17 cellular contexts compared by ENCODE assay signal in the genomic region with DNA sequence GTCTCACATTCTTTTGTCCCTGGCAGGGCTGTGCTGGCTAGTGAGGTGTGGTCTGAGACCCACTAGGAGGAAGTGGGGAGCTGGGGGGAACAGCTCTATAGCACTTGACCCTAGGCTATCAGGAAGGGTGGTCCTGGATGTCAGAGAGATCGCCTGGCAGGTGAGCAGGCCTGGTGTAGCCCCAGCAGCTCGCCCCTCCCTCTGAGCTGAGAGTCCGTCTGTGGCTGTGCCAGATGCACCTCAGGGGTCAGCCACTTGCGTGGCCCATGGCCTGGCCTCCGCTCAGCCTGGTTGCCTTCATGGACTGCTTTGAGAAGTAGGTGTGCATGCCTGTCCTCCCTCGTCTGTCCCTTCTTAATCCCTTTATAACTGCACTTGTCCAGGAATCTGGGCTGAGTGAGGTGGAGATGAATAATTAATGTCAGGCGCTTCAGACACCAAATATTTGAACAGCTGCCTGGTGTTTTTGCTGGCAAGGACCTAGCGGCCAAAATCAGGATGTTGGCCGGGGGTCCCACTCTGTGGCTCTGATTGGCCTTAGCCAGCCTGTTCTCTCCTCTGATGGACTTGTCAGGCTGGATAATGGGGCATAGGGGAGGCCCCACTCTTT. TPM values are rescaled to one million over a fixed set of nuclear protein-coding genes. Genes with fewer than 3 reads are reported as not detected.
DNase-seq lines count a peak whose midpoint lies in the region; ATAC-seq and TF ChIP-seq lines count a peak whose summit lies in the region.
"Had no signal": no experiment of that assay in that cellular context is flagged by ENCODE, and none has a peak within 500 bp of the region (broad histone marks: within the 10 kb centered on the region; RNA-seq: fewer than 3 reads in every experiment).

No MANE protein-coding gene starts in this region.

- H4K20me1 ChIP-seq in hepatocyte (ENCODE audit: insufficient read depth, poor library complexity, severe bottlenecking), result no peaks in the 10 kb centered on the region

- H3K4me1 ChIP-seq in left ventricle myocardium inferior (peaks cover 66% of the 10 kb centered on the region), hepatocyte (ENCODE audit: insufficient read depth) (no peaks in the 10 kb centered on the region), transverse colon (peaks cover 0 to 43% (median 9%) of the 10 kb centered on the region in 4 donors), thyroid gland (no peaks in the 10 kb centered on the region)

- no peak for TF ChIP-seq EP300 in transverse colon (IDR thresholded peaks at IDR 0.05; ENCODE audit: low read depth)

- TF ChIP-seq POLR2A in transverse colon (IDR thresholded peaks at IDR 0.05) (no peak), thyroid gland (IDR thresholded peaks at IDR 0.05) (no peak)

- H3K36me3 ChIP-seq in left ventricle myocardium inferior, result peaks cover 98% of the 10 kb centered on the region
- no peaks in the 10 kb centered on the region for H3K36me3 ChIP-seq in hepatocyte (replicated peaks; ENCODE audit: insufficient read depth, low read depth)
- no peaks in the 10 kb centered on the region for H3K36me3 ChIP-seq in transverse colon
- peaks cover 50 to 67% of the 10 kb centered on the region in 2 donors for H3K36me3 ChIP-seq in thyroid gland

- no peak overlapping the region for H3K4me3 ChIP-seq in left ventricle myocardium inferior
- H3K4me3 ChIP-seq in hepatocyte, result no peak overlapping the region
- H3K4me3 ChIP-seq in transverse colon, result no peak overlapping the region
- no peak overlapping the region for H3K4me3 ChIP-seq in thyroid gland (replicated peaks in 1 of 3)
- H3K4me3 ChIP-seq: coronary artery, heart left ventricle, stomach had no signal

- H3K9me3 ChIP-seq in left ventricle myocardium inferior (replicated peaks) (no peaks in the 10 kb centered on the region), hepatocyte (ENCODE audit: low read depth) (no peaks in the 10 kb centered on the region), transverse colon (no peaks in the 10 kb centered on the region), thyroid gland (no peaks in the 10 kb centered on the region)
- H3K9me3 ChIP-seq: heart left ventricle, stomach had no signal

- DNase-seq in left ventricle myocardium inferior (no peak), Right ventricle myocardium inferior (ENCODE audit: missing footprints) (no peak), SHP77 treated with DMSO at 0.1 percent for 48 hours (lab: John Stamatoyannopoulos, UW) (peak; percentile 86), hepatocyte (ENCODE audit: low spot score) (no peak), transverse colon (no peak), thyroid gland (no peak)
- DNase-seq: activated CD4-positive, alpha-beta T cell treated with anti-CD3 and anti-CD28 coated beads for 1 hour; activated T-cell treated with anti-CD3 and anti-CD28 coated beads for 4 hours; erythroblast; heart left ventricle; kidney glomerular epithelial cell; RPMI8226; stomach had no signal

- intact Hi-C loops in left ventricle myocardium inferior (cut with micrococcal nuclease) (no loop called here), Right ventricle myocardium inferior (cut with DNase I) (no loop called here), transverse colon (cut with DNase I; ENCODE audit: low total_unique reads) (no loop called here), thyroid gland (cut with DNase I) (no loop called here)

- in situ Hi-C loops in transverse colon (cut with MboI; ENCODE audit: low pct_ligation_motif_present in 1 of 4, low pct_unique_long_range_greater_than_20kb in 1 of 4, low sequenced_read_pairs in 3 of 4), result no loop called here

- no peaks in the 10 kb centered on the region for H3K9me2 ChIP-seq in hepatocyte (replicated peaks; ENCODE audit: insufficient read depth)

- TF ChIP-seq CTCF in left ventricle myocardium inferior (IDR thresholded peaks at IDR 0.05; ENCODE audit: borderline replicate concordance) (no peak), hepatocyte (IDR thresholded peaks at IDR 0.05; ENCODE audit: poor library complexity) (no peak), transverse colon (IDR thresholded peaks at IDR 0.05) (no peak), thyroid gland (IDR thresholded peaks at IDR 0.05) (no peak)

- H2AFZ ChIP-seq in hepatocyte, result no peak overlapping the region

- no peak for ATAC-seq in Right ventricle myocardium inferior
- ATAC-seq in GM21619 (IDR thresholded peaks at IDR 0.05; ENCODE audit: unreplicated experiment), result no peak
- no peak for ATAC-seq in HG02973 (IDR thresholded peaks at IDR 0.05; ENCODE audit: unreplicated experiment)

- no peak overlapping the region for H3K4me2 ChIP-seq in hepatocyte

- H3K79me2 ChIP-seq in hepatocyte, result no peaks in the 10 kb centered on the region

- H3K27me3 ChIP-seq in left ventricle myocardium inferior (ENCODE audit: low read depth) (no peaks in the 10 kb centered on the region), hepatocyte (no peaks in the 10 kb centered on the region), transverse colon (no peaks in the 10 kb centered on the region), thyroid gland (no peaks in the 10 kb centered on the region)
- H3K27me3 ChIP-seq: heart left ventricle, stomach had no signal

- H3K27ac ChIP-seq in left ventricle myocardium inferior (replicated peaks) (peak overlapping the region; percentile 59), hepatocyte (peak overlapping the region; percentile 55), transverse colon (peak overlapping the region in 3 of 4 donors; percentile 73 to 89 (median 80)), thyroid gland (no peak overlapping the region)
- H3K27ac ChIP-seq: coronary artery had no signal

- WGBS in hepatocyte (ENCODE audit: low lambda C conversion rate, missing lambda C conversion rate), result 74% methylated on average over 9 of the region's 9 CpGs
- 64 to 79% methylated on average over 4 to 9 of the region's 9 CpGs for WGBS in transverse colon (ENCODE audit: low coverage in 1 of 2), 2 donors
- 84 to 89% methylated on average over 9 of the region's 9 CpGs for WGBS in thyroid gland, 2 donors

RNA-seq across cellular contexts. Expression of a gene that starts 30.5 kb away (rescaled TPM):
- total RNA-seq in left ventricle myocardium inferior (11.5 TPM), Right ventricle myocardium inferior (11.8 TPM), hepatocyte (6.9 and 11.7 TPM in 2 replicates), transverse colon (10 to 100 TPM; 14.2 to 40.8 (median 22.9) TPM), thyroid gland (10 to 100 TPM in 1 of 4 donors, 1 to 10 TPM in 3; 3.9 to 10.4 (median 8.0) TPM)
- polyA plus RNA-seq in hepatocyte, result 27.5 and 37.4 TPM in 2 replicates

RNA-seq across cellular contexts. Expression of a gene that starts 30.7 kb away (rescaled TPM):
- 1.1 TPM for total RNA-seq in left ventricle myocardium inferior
- total RNA-seq in Right ventricle myocardium inferior, result 0.78 TPM
- total RNA-seq in hepatocyte, result 1.2 and 3.1 TPM in 2 replicates
- 6.1 and 6.3 TPM in 2 replicates for polyA plus RNA-seq in hepatocyte
- total RNA-seq in transverse colon, result 1 to 10 TPM in 1 of 4 donors, under 1 TPM in 2, not detected in 1; 0.40 to 2.5 (median 0.96) TPM
- total RNA-seq in thyroid gland, result 1 to 10 TPM in 2 of 4 donors, not detected in 2; 1.3 to 1.9 TPM
- total RNA-seq: H4 had no signal

Comparison
In these comparisons a context has a peak if more than half of its experiments do, and no peak if none do; other contexts are left out.
1. H3K27ac ChIP-seq: peak in left ventricle myocardium inferior (single experiment), hepatocyte (single experiment) and transverse colon (3 of 4); none in thyroid gland (0 of 3).